8 cellular contexts compared by ENCODE assay signal in the genomic region with DNA sequence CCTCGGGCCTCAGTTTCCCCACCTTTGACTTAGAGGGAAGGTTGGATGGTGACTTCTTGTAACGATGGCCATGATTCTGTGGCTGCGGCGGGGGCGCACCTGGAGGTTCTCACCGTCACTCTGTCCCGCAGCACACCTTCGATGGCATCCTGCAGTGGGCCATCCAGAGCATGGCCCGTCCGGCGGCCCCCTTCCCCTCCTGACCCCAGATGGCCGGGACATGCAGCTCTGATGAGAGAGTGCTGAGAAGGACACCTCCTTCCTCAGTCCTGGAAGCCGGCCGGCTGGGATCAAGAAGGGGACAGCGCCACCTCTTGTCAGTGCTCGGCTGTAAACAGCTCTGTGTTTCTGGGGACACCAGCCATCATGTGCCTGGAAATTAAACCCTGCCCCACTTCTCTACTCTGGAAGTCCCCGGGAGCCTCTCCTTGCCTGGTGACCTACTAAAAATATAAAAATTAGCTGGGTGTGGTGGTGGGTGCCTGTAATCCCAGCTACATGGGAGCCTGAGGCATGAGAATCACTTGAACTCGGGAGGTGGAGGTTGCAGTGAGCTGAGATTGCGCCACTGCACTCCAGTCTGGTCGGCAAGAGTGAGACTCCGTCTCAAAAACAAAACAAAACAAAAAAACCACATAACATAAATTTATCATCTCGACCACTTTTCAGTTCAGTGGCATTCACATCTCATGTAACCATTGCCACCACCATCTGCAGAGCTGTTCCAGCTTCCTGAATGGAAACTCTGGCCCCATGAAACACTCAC. TPM values are rescaled to one million over a fixed set of nuclear protein-coding genes. Genes with fewer than 3 reads are reported as not detected.
DNase-seq lines count a peak whose midpoint lies in the region; ATAC-seq, FAIRE-seq and TF ChIP-seq lines count a peak whose summit lies in the region.

No MANE protein-coding gene starts in this region.

- H3K4me1 ChIP-seq in IMR-90 (ENCODE audit: control insufficient read depth, insufficient read depth, low read length) = peaks cover 15% of the 10 kb centered on the region; the same call in 1 of the 2 replicates

- CTCF ChIA-PET in IMR-90 (lab: Yijun Ruan, JAX) = interaction anchor here (0.6 kb wide), 1 partner anchor 396 kb away, joined by 7 read pairs; no protein-coding TSS in a partner anchor

- no peak overlapping the region for H3K14ac ChIP-seq in IMR-90 (replicated peaks; ENCODE audit: low read depth, low read length)

- 0 out of 2 replicates have a peak overlapping the region, but pooled peaks have one; percentile 9 for H3K4me2 ChIP-seq in IMR-90 (ENCODE audit: low read depth, low read length)

- no peak for FAIRE-seq in D721Med (lab: Jason Lieb, UNC)

- DNase-seq in D721Med (ENCODE audit: insufficient read length, low spot score) (peak; percentile 100), IMR-90 (peak; percentile 76), OCI-M1 (lab: John Stamatoyannopoulos, UW) (peak; percentile 95), epidermal melanocyte (ENCODE audit: insufficient read length, low spot score) (peak; percentile 99), mucosa of gallbladder (ENCODE audit: low spot score) (peak; percentile 87)
- DNase-seq in activated CD8-positive, alpha-beta memory T cell treated with anti-CD3 and anti-CD28 coated beads, Interleukin-2, amount 50 U/mL, for 48 hours = peak; percentile 83
- DNase-seq in stimulated activated CD8-positive, alpha-beta memory T cell treated with anti-CD3 and anti-CD28 coated beads, Interleukin-7, amount 100 ng/mL, for 1 hour (ENCODE audit: low read depth in 2 of 2) = peak; percentile 40 to 56

- no peak overlapping the region for H4K5ac ChIP-seq in IMR-90 (ENCODE audit: low read depth, low read length)

- no peak overlapping the region for H2BK5ac ChIP-seq in IMR-90 (ENCODE audit: low read depth, low read length, poor library complexity, severe bottlenecking)

- H3K27ac ChIP-seq in IMR-90 (ENCODE audit: insufficient read depth, low read length) = no peak overlapping the region

- H3K56ac ChIP-seq in IMR-90 (ENCODE audit: extremely low read depth, insufficient read depth, low read length) = no peak overlapping the region

- no peak overlapping the region for H2BK120ac ChIP-seq in IMR-90 (ENCODE audit: low read depth, low read length)

- H3K79me1 ChIP-seq in IMR-90 (ENCODE audit: low read depth in 1 of 2, low read length in 2 of 2) = peaks cover 8 to 18% of the 10 kb centered on the region in 2 experiments

- H3K18ac ChIP-seq in IMR-90 (ENCODE audit: low read depth, low read length) = no peak overlapping the region

- peak; percentile 50; the same call in 1 of the 2 replicates for TF ChIP-seq POLR2A in IMR-90 (IDR thresholded peaks at IDR 0.05; ENCODE audit: low read depth, low read length)

- peak overlapping the region; percentile 59; the same call in 1 of the 2 replicates for H2AK5ac ChIP-seq in IMR-90 (ENCODE audit: low read depth, low read length)

- H2BK15ac ChIP-seq in IMR-90 (ENCODE audit: low read depth, low read length) = no peak overlapping the region

- no peak overlapping the region for H4K91ac ChIP-seq in IMR-90 (ENCODE audit: insufficient read depth, low read depth, low read length)

- no peaks in the 10 kb centered on the region for H3K9me1 ChIP-seq in IMR-90 (ENCODE audit: insufficient read depth, low read length)

- peak overlapping the region; percentile 57 for H2AFZ ChIP-seq in IMR-90 (replicated peaks; ENCODE audit: low read length, poor library complexity)

- ATAC-seq in IMR-90 (ENCODE audit: low read depth) (peak; percentile 50), HG02623 (IDR thresholded peaks at IDR 0.05; ENCODE audit: unreplicated experiment) (no peak)

- no peak overlapping the region for H4K8ac ChIP-seq in IMR-90 (ENCODE audit: low read depth in 2 of 2, low read length in 2 of 2)

- peaks cover 2% of the 10 kb centered on the region; the same call in 1 of the 2 replicates for H3K27me3 ChIP-seq in IMR-90 (ENCODE audit: control insufficient read depth, insufficient read depth, low read length)

- no peak overlapping the region for H2BK20ac ChIP-seq in IMR-90 (ENCODE audit: low read depth, low read length)

- no peaks in the 10 kb centered on the region for H3K36me3 ChIP-seq in IMR-90 (ENCODE audit: control insufficient read depth, insufficient read depth, low read length)

- TF ChIP-seq RAD21 in IMR-90 (IDR thresholded peaks at IDR 0.05; ENCODE audit: low read length) = peak; percentile 95

- TF ChIP-seq CTCF in D721Med (IDR thresholded peaks at IDR 0.05; ENCODE audit: insufficient read depth, missing control alignments) (peak; percentile 90), IMR-90 (conservative IDR thresholded peaks at IDR 0.05; ENCODE audit: low read depth, low read length) (peak; percentile 92)

- no peaks in the 10 kb centered on the region for H3K9me3 ChIP-seq in IMR-90 (ENCODE audit: control insufficient read depth, insufficient read depth, low read length)

- in situ Hi-C loops in IMR-90 (cut with MboI; ENCODE audit: low sequenced_read_pairs) = no loop called here

- dilution Hi-C loops in IMR-90 (cut with HindIII; ENCODE audit: low sequenced_read_pairs, unreplicated experiment) = no loop called here

- H3K4ac ChIP-seq in IMR-90 (ENCODE audit: low read depth, low read length) = no peak overlapping the region

- peaks cover 22% of the 10 kb centered on the region for H4K20me1 ChIP-seq in IMR-90 (ENCODE audit: insufficient read depth, low read length)

- H3K23ac ChIP-seq in IMR-90 (ENCODE audit: low read depth, low read length) = no peak overlapping the region

- intact Hi-C loops in IMR-90 (cut with micrococcal nuclease) = no loop called here

- no peak overlapping the region for H3K4me3 ChIP-seq in IMR-90 (ENCODE audit: insufficient read depth, low read depth, low read length)

- WGBS in IMR-90 (ENCODE audit: extremely low coverage in 2 of 2, insufficient read length in 1 of 2), 2 experiments = 35% methylated on average over 4 of the region's 22 CpGs; no CpG with 5 or more reads in 1 of the 2 experiments

- BruUV-seq in IMR-90 (replicated peaks; lab: Mats Ljungman, UMichigan) = no TSS peak

- no peak overlapping the region for H3K9ac ChIP-seq in IMR-90 (ENCODE audit: low read depth, low read length)

- no peak overlapping the region for H2AK9ac ChIP-seq in IMR-90 (replicated peaks; ENCODE audit: low read depth, low read length, poor library complexity)

- POLR2A ChIA-PET in IMR-90 (lab: Charles Lee; ENCODE audit: unreplicated experiment) = interaction anchor here (0.6 kb wide), 1 partner anchor 637 kb away, joined by 3 read pairs; no protein-coding TSS in a partner anchor

TF ChIP-seq in IMR-90, 13 proteins besides CTCF, POLR2A, EP300 and RAD21:
- TF ChIP-seq CEBPB (IDR thresholded peaks at IDR 0.05; ENCODE audit: low read depth, low read length) = peak; percentile 69
- TF ChIP-seq MAZ (IDR thresholded peaks at IDR 0.05; ENCODE audit: borderline replicate concordance, low read depth, low read length) = no peak
- TF ChIP-seq RCOR1 (IDR thresholded peaks at IDR 0.05; ENCODE audit: insufficient replicate concordance, low read length) = no peak
- 0 out of 2 replicates have a peak, but pooled peaks have one; percentile 18 for TF ChIP-seq BHLHE40 (IDR thresholded peaks at IDR 0.05; ENCODE audit: low read depth, low read length)
- TF ChIP-seq SMC3 (IDR thresholded peaks at IDR 0.05; ENCODE audit: low read depth, low read length) = peak; percentile 95

RNA-seq across cellular contexts. Expression of gene PFKL, which starts 2.1 kb away (rescaled TPM):
- 100 and 103 TPM in 2 replicates for total RNA-seq in IMR-90 (2012; rRNA removed)
- 126 and 131 TPM in 2 replicates for polyA plus RNA-seq in IMR-90 (2012; rRNA removed)
- polyA plus RNA-seq in IMR-90 (2012; cell fraction: cytosol; rRNA removed) = 121 and 205 TPM in 2 replicates
- polyA plus RNA-seq in IMR-90 (2012; cell fraction: nucleus; rRNA removed; ENCODE audit: low replicate concordance) = 315 and 685 TPM in 2 replicates
- total RNA-seq in mucosa of gallbladder = 319 TPM

RNA-seq across cellular contexts. Expression of gene AIRE, which starts 12.0 kb away (rescaled TPM):
- not detected in 2 replicates for total RNA-seq in IMR-90 (2012; rRNA removed)
- 0.03 and 0.05 TPM in 2 replicates for polyA plus RNA-seq in IMR-90 (2012; rRNA removed)
- not detected in 2 replicates for polyA plus RNA-seq in IMR-90 (2012; cell fraction: cytosol; rRNA removed)
- polyA plus RNA-seq in IMR-90 (2012; cell fraction: nucleus; rRNA removed; ENCODE audit: low replicate concordance) = 0.54 and 0.91 TPM in 2 replicates
- total RNA-seq in mucosa of gallbladder = 0.17 TPM

RNA-seq across cellular contexts. Expression of gene DNMT3L, which starts 36.0 kb away (rescaled TPM):
- total RNA-seq in IMR-90 (2012; rRNA removed) (not detected in 2 replicates), mucosa of gallbladder (not detected)
- not detected in 2 replicates for polyA plus RNA-seq in IMR-90 (2012; rRNA removed)
- polyA plus RNA-seq in IMR-90 (2012; cell fraction: cytosol; rRNA removed) = not detected in 2 replicates
- not detected in 2 replicates for polyA plus RNA-seq in IMR-90 (2012; cell fraction: nucleus; rRNA removed; ENCODE audit: low replicate concordance)

RNA-seq across cellular contexts. Expression of gene CFAP410, which starts 41.5 kb away (rescaled TPM):
- total RNA-seq in IMR-90 (2012; rRNA removed) (3.3 and 3.8 TPM in 2 replicates), mucosa of gallbladder (24.7 TPM)
- polyA plus RNA-seq in IMR-90 (2012; rRNA removed) = 10.3 and 12.4 TPM in 2 replicates
- polyA plus RNA-seq in IMR-90 (2012; cell fraction: cytosol; rRNA removed) = 18.3 and 20.2 TPM in 2 replicates
- polyA plus RNA-seq in IMR-90 (2012; cell fraction: nucleus; rRNA removed; ENCODE audit: low replicate concordance) = 43.6 and 107 TPM in 2 replicates

RNA-seq across cellular contexts. Expression of gene TRPM2, which starts 55.7 kb away (rescaled TPM):
- total RNA-seq in IMR-90 (2012; rRNA removed) (not detected in 2 replicates), mucosa of gallbladder (13.8 TPM)
- polyA plus RNA-seq in IMR-90 (2012; rRNA removed) = not detected in 2 replicates
- not detected in 2 replicates for polyA plus RNA-seq in IMR-90 (2012; cell fraction: cytosol; rRNA removed)
- 0.05 TPM in 1 of 2 replicates, not detected in the other for polyA plus RNA-seq in IMR-90 (2012; cell fraction: nucleus; rRNA removed; ENCODE audit: low replicate concordance)

Comparison
In these comparisons a context has a peak if more than half of its experiments do, and no peak if none do; other contexts are left out.
1. DNase-seq: peak in every context shown above with its lines; median percentile 100 in D721Med; 99 in epidermal melanocyte; 95 in OCI-M1; 87 in mucosa of gallbladder; 83 in activated CD8-positive, alpha-beta memory T cell treated with anti-CD3 and anti-CD28 coated beads, Interleukin-2, amount 50 U/mL, for 48 hours; 76 in IMR-90; 48 in stimulated activated CD8-positive, alpha-beta memory T cell treated with anti-CD3 and anti-CD28 coated beads, Interleukin-7, amount 100 ng/mL, for 1 hour.